ENCODE assay signal across 8 cellular contexts in the genomic region with DNA sequence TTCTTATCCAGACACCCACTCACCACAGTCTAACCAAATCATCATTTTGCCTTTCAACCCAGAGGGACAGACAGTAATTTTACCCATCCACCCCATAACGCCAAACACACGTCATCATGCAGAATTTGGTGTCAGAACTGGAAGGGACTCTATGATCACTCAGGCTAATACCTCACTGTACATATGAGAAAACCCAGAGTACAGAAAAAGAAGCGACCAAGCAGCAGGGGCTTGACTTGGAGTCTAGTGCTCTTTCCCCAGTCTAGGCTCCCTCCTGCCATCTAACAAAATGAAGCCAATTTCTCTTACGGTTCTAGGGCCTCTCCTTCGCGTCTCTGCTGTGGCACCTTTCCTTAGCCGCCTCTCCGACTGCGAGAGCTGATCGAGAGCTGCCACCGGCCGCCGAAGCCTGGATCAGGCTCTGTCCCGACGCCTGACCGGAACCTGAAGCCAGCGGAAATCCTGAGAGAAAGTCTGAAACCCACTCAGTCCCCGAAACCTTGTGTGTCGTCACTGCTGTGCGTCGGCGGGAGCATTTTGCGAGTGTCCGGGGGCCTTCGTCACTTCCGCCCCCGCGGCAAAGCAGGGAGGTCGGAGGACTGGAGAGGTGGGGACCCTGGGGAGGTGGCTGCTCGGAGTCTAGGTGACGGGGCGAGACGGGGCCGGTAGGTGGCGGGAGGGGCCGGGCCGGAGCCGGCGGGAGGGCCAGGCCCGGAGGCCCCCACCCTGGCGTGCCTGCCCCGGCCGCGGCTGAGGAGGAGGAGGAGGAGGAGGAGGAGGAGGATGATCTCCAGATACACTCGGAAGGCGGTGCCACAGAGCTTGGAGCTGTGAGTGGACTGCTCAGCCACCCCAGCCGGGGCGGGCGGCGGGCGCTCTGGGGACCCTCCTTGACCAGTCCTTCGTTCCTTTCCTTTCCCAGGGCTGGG. TPM values are rescaled to one million over a fixed set of nuclear protein-coding genes. Genes with fewer than 3 reads are reported as not detected.
DNase-seq lines count a peak whose midpoint lies in the region; ATAC-seq and TF ChIP-seq lines count a peak whose summit lies in the region.

ECD (minus strand) TSS at position 452 of the 929 bp plus-strand sequence. CDS start 4,071 bp downstream, outside the sequence.
FAM149B1 (plus strand) TSS at position 563 of the 929 bp plus-strand sequence; CDS start at position 784, 221 bp downstream.

- H3K79me2 ChIP-seq in SU-DHL-6 (ENCODE audit: insufficient read depth, low read length) = peaks cover 52% of the 10 kb centered on the region

- H3K36me3 Mint-ChIP-seq in activated naive CD8-positive, alpha-beta T cell treated with anti-CD3 and anti-CD28 coated beads, Interleukin-2, amount 10 ng/mL, durations not matched to agents 7 days and 5 days = peaks cover 14% of the 10 kb centered on the region
- H3K36me3 Mint-ChIP-seq in osteocyte (ENCODE audit: unreplicated experiment) = peaks cover 8% of the 10 kb centered on the region

- no peaks in the 10 kb centered on the region for H3F3A ChIP-seq in SU-DHL-6 (ENCODE audit: insufficient read depth)

- intact Hi-C loops in head of caudate nucleus (cut with DNase I) = loop anchor here (5.0 to 10.0 kb wide), 2 partner anchors 71 to 87 kb away; partner anchors contain the start of genes MRPS16 and P4HA1

- H3K36me3 ChIP-seq in SU-DHL-6 (ENCODE audit: low read length) = 0 out of 2 replicates have a peak, but pooled peaks cover 4% of the 10 kb centered on the region
- no peaks in the 10 kb centered on the region for H3K36me3 ChIP-seq in thymus (ENCODE audit: control insufficient read depth, insufficient read depth)

- H3K4me1 Mint-ChIP-seq in activated naive CD8-positive, alpha-beta T cell treated with anti-CD3 and anti-CD28 coated beads, Interleukin-2, amount 10 ng/mL, durations not matched to agents 7 days and 5 days = peaks cover 28% of the 10 kb centered on the region
- H3K4me1 Mint-ChIP-seq in osteocyte (ENCODE audit: unreplicated experiment) = peaks cover 32% of the 10 kb centered on the region

- peak; percentile 84 for ATAC-seq in HG02623 (IDR thresholded peaks at IDR 0.05; ENCODE audit: unreplicated experiment)
- peak; percentile 96 for ATAC-seq in activated naive CD8-positive, alpha-beta T cell treated with anti-CD3 and anti-CD28 coated beads, Interleukin-2, amount 10 ng/mL, durations not matched to agents 7 days and 5 days (ENCODE audit: low read depth)

- H3K27me3 Mint-ChIP-seq in activated naive CD8-positive, alpha-beta T cell treated with anti-CD3 and anti-CD28 coated beads, Interleukin-2, amount 10 ng/mL, durations not matched to agents 7 days and 5 days = no peaks in the 10 kb centered on the region
- no peaks in the 10 kb centered on the region for H3K27me3 Mint-ChIP-seq in osteocyte (ENCODE audit: unreplicated experiment)

- H3K4me3 ChIP-seq in SU-DHL-6 (ENCODE audit: insufficient read depth, low read length, poor library complexity, severe bottlenecking) = peak within 1 kb of the TSS; percentile 95
- peak within 1 kb of the TSS; percentile 86 for H3K4me3 ChIP-seq in thymus (ENCODE audit: low read length)

- no peaks in the 10 kb centered on the region for H3K9me3 Mint-ChIP-seq in activated naive CD8-positive, alpha-beta T cell treated with anti-CD3 and anti-CD28 coated beads, Interleukin-2, amount 10 ng/mL, durations not matched to agents 7 days and 5 days
- peaks cover 4% of the 10 kb centered on the region for H3K9me3 Mint-ChIP-seq in osteocyte (ENCODE audit: unreplicated experiment)

- peak within 1 kb of the TSS; percentile 48 for H3K27ac ChIP-seq in SU-DHL-6 (ENCODE audit: low read depth, low read length)
- H3K27ac ChIP-seq in thymus (ENCODE audit: low read depth) = peak within 1 kb of the TSS; percentile 98

- POLR2A ChIA-PET in activated naive CD8-positive, alpha-beta T cell treated with anti-CD3 and anti-CD28 coated beads, Interleukin-2, amount 10 ng/mL, durations not matched to agents 7 days and 5 days (lab: Charles Lee) = interaction anchor here (0.6 to 2.4 kb wide), 14 partner anchors 10 to 1849 kb away, joined by 3 to 13 read pairs (median 3); partner anchors contain the start of genes DNAJC9 and P4HA1

- DNase-seq in NCI-H1105 (lab: John Stamatoyannopoulos, UW) (peak; percentile 78), head of caudate nucleus (peak; percentile 85 to 97 (median 92)), osteocyte (ENCODE audit: extremely low spot score, unreplicated experiment) (peak; percentile 96)
- DNase-seq in activated naive CD8-positive, alpha-beta T cell treated with anti-CD3 and anti-CD28 coated beads, Interleukin-2, amount 10 ng/mL, durations not matched to agents 7 days and 5 days = peak; percentile 92

- H3K4me1 ChIP-seq in thymus (ENCODE audit: control insufficient read depth, insufficient read depth, low read length) = peaks cover 9% of the 10 kb centered on the region

- peak within 1 kb of the TSS; percentile 99 for H3K4me3 Mint-ChIP-seq in activated naive CD8-positive, alpha-beta T cell treated with anti-CD3 and anti-CD28 coated beads, Interleukin-2, amount 10 ng/mL, durations not matched to agents 7 days and 5 days
- peak within 1 kb of the TSS; percentile 100 for H3K4me3 Mint-ChIP-seq in osteocyte (ENCODE audit: unreplicated experiment)

- peak within 1 kb of the TSS; percentile 88 for H3K4me2 ChIP-seq in SU-DHL-6 (ENCODE audit: low read depth, low read length, poor library complexity, severe bottlenecking)

- WGBS in thymus = under 1% methylated on average over 52 of the region's 52 CpGs

- TF ChIP-seq CTCF in SU-DHL-6 (IDR thresholded peaks at IDR 0.05; ENCODE audit: insufficient read depth, low read length, poor library complexity, severe bottlenecking) = no peak
- peak; percentile 13 for TF ChIP-seq CTCF in osteocyte (IDR thresholded peaks at IDR 0.05)

- peak within 1 kb of the TSS; percentile 89 for H3K9ac ChIP-seq in SU-DHL-6 (ENCODE audit: low read length)

- no peaks in the 10 kb centered on the region for H4K20me1 ChIP-seq in SU-DHL-6 (ENCODE audit: low read depth, low read length)

- peak within 1 kb of the TSS; percentile 95 for H2AFZ ChIP-seq in SU-DHL-6 (ENCODE audit: low read depth, low read length, severe bottlenecking)

- H3K27ac Mint-ChIP-seq in activated naive CD8-positive, alpha-beta T cell treated with anti-CD3 and anti-CD28 coated beads, Interleukin-2, amount 10 ng/mL, durations not matched to agents 7 days and 5 days = peak within 1 kb of the TSS; percentile 100
- H3K27ac Mint-ChIP-seq in osteocyte (ENCODE audit: unreplicated experiment) = peak within 1 kb of the TSS; percentile 100

- peak; percentile 91 for TF ChIP-seq POLR2A in GM10847 (IDR thresholded peaks at IDR 0.05; ENCODE audit: extremely low read depth, insufficient read length)

- H3K9me3 ChIP-seq in SU-DHL-6 (ENCODE audit: insufficient read depth, low read length) (no peaks in the 10 kb centered on the region), thymus (ENCODE audit: control insufficient read depth) (no peaks in the 10 kb centered on the region)

- H3K27me3 ChIP-seq in SU-DHL-6 (ENCODE audit: low read length) (no peaks in the 10 kb centered on the region), thymus (ENCODE audit: control insufficient read depth, insufficient read depth) (no peaks in the 10 kb centered on the region)

- H3K9me2 ChIP-seq in SU-DHL-6 (replicated peaks; ENCODE audit: insufficient read depth, low read length) = no peaks in the 10 kb centered on the region

RNA-seq across cellular contexts. Expression of gene ECD, which starts in this region (rescaled TPM):
- total RNA-seq in activated naive CD8-positive, alpha-beta T cell treated with anti-CD3 and anti-CD28 coated beads, Interleukin-2, amount 10 ng/mL, durations not matched to agents 7 days and 5 days = 10 to 100 TPM; 30.1 to 31.7 TPM
- total RNA-seq in osteocyte = 32.3 and 34.1 TPM in 2 replicates
- polyA plus RNA-seq in thymus = 13.8 TPM

RNA-seq across cellular contexts. Expression of gene FAM149B1, which starts in this region (rescaled TPM):
- 10 to 100 TPM; 15.6 to 18.4 TPM for total RNA-seq in activated naive CD8-positive, alpha-beta T cell treated with anti-CD3 and anti-CD28 coated beads, Interleukin-2, amount 10 ng/mL, durations not matched to agents 7 days and 5 days
- 21.4 TPM in 2 replicates for total RNA-seq in osteocyte
- 29.5 TPM for polyA plus RNA-seq in thymus

Comparison
In these comparisons a context has a peak if more than half of its experiments do, and no peak if none do; other contexts are left out.
1. Peak in every context shown above with its lines: DNase-seq, ATAC-seq, H3K4me3 ChIP-seq and H3K27ac ChIP-seq.